In genomic region chr10:100907773-100908172, GRCh38 we compare ENCODE assay signal across 21 cellular contexts.
"Had no signal": no experiment of that assay in that cellular context is flagged by ENCODE, and none has a peak within 500 bp of the region (broad histone marks: within the 10 kb centered on the region; RNA-seq: fewer than 3 reads in every experiment).

No MANE protein-coding gene starts in this region.

- H3K27ac ChIP-seq: SK-N-MC had no signal

- ATAC-seq: activated CD4-positive, CD25-positive, alpha-beta regulatory T cell treated with anti-CD3 and anti-CD28 coated beads, Interleukin-2, amount 50 U/mL, for 24 hours; activated naive CD4-positive, alpha-beta T cell treated with anti-CD3 and anti-CD28 coated beads, Interleukin-2, amount 50 U/mL, for 72 hours; activated naive CD8-positive, alpha-beta T cell treated with anti-CD3 and anti-CD28 coated beads, Interleukin-2, amount 50 U/mL, for 24 hours; activated T-cell treated with anti-CD3 and anti-CD28 coated beads, Interleukin-2, amount 50 U/mL, for 4 hours; K562 had no signal

- FAIRE-seq: astrocyte, K562 had no signal

- H3K4me3 ChIP-seq: K562, SK-N-MC had no signal

- DNase-seq: activated CD4-positive, alpha-beta T cell treated with anti-CD3 and anti-CD28 coated beads for 4 hours; activated CD4-positive, alpha-beta T cell treated with anti-CD3 and anti-CD28 coated beads, Interleukin-2, amount 50 U/mL, for 4 hours; activated CD8-positive, alpha-beta memory T cell treated with anti-CD3 and anti-CD28 coated beads for 24 hours; activated effector memory CD4-positive, alpha-beta T cell treated with anti-CD3 and anti-CD28 coated beads, Interleukin-2, amount 50 U/mL, for 16 hours; activated naive CD4-positive, alpha-beta T cell treated with Interleukin-2 at 50 U/mL for 16 hours; activated naive CD8-positive, alpha-beta T cell treated with anti-CD3 and anti-CD28 coated beads, Interleukin-2, amount 50 U/mL, for 24 hours; activated T-cell treated with anti-CD3 and anti-CD28 coated beads, Interleukin-2, amount 50 U/mL, for 4 hours; amniotic stem cell; NCI-H1092; NCI-H1417 treated with DMSO at 0.1 percent for 48 hours; NCI-H1694; NCI-H2029; NCI-H446 treated with DMSO at 0.1 percent for 48 hours; NCI-H524 treated with DMSO at 0.1 percent for 48 hours; NCI-H748 treated with DMSO at 0.1 percent for 48 hours; SIG-M5 had no signal
